In the genomic region with DNA sequence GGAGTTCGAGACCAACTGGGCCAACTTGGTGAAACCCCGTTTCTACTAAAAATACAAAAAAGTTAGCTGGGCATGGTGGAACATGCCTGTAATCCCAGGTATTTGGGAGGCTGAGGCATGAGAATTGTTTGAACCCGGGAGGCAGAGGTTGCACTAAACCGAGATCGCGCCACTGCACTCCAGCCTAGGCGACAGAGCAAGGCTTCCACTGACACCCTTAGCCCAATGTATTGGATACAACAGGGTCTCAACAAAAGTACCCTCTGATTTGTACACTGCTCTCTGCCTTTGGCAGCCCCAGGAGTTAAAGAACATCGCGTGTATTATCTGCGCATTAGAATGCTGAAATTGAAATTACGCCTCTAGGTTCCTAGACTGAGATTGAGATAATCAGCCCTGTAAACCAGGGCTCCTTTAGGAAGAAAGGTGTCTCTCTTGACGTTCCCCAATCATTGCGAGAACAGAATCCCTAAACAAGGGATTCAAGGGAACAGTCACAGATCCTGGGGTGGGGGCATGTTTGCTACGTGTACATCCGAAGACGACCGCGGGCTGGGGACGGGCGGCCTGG, we compare ENCODE assay signal across 8 cellular contexts. TPM values are rescaled to one million over a fixed set of nuclear protein-coding genes. Genes with fewer than 3 reads are reported as not detected.
DNase-seq lines count a peak whose midpoint lies in the region; ATAC-seq and TF ChIP-seq lines count a peak whose summit lies in the region.

No MANE protein-coding gene starts in this region.

- DNase-seq in AG10803 (ENCODE audit: low read depth) (no peak), foreskin keratinocyte (peak in 1 of 2 donors; percentile 50), sigmoid colon (no peak), GOT3 (lab: John Stamatoyannopoulos, UW) (no peak), iPS-NIHi7 (ENCODE audit: extremely low spot score) (no peak)

- peak overlapping the region; percentile 95 for H3K27ac ChIP-seq in foreskin keratinocyte
- peak overlapping the region; percentile 95 to 98 (median 97) for H3K27ac ChIP-seq in sigmoid colon

- peaks cover 6% of the 10 kb centered on the region for H3K27me3 Mint-ChIP-seq in T-helper 1 cell treated with Interleukin-12 subunit alpha and Interleukin-12 subunit beta and Interleukin-4 antibody, amounts not matched to agents 30 μg/mL and 1 μg/mL, for 36 hours (ENCODE audit: low read depth)

- TF ChIP-seq CTCF in AG10803 (conservative IDR thresholded peaks at IDR 0.05; ENCODE audit: low read length) (no peak), foreskin keratinocyte (conservative IDR thresholded peaks at IDR 0.05) (no peak), sigmoid colon (IDR thresholded peaks at IDR 0.05) (no peak)

- TF ChIP-seq EP300 in sigmoid colon (IDR thresholded peaks at IDR 0.05) = no peak

- H3K36me3 ChIP-seq in sigmoid colon = no peaks in the 10 kb centered on the region

- no peaks in the 10 kb centered on the region for H3K9me3 ChIP-seq in sigmoid colon

- H3K4me3 Mint-ChIP-seq in T-helper 1 cell treated with Interleukin-12 subunit alpha and Interleukin-12 subunit beta and Interleukin-4 antibody, amounts not matched to agents 30 μg/mL and 1 μg/mL, for 36 hours = peak overlapping the region; percentile 91

- no peaks in the 10 kb centered on the region for H3K36me3 Mint-ChIP-seq in T-helper 1 cell treated with Interleukin-12 subunit alpha and Interleukin-12 subunit beta and Interleukin-4 antibody, amounts not matched to agents 30 μg/mL and 1 μg/mL, for 36 hours (ENCODE audit: low read depth)

- H3K4me3 ChIP-seq in AG10803 (ENCODE audit: low read length) (peak overlapping the region; percentile 80), sigmoid colon (peak overlapping the region; percentile 80 to 96 (median 86))

- 20 to 22% methylated on average over 20 of the region's 20 CpGs for WGBS in sigmoid colon, 2 donors

- H3K4me1 Mint-ChIP-seq in T-helper 1 cell treated with Interleukin-12 subunit alpha and Interleukin-12 subunit beta and Interleukin-4 antibody, amounts not matched to agents 30 μg/mL and 1 μg/mL, for 36 hours (ENCODE audit: low read depth) = peaks cover 22% of the 10 kb centered on the region

- intact Hi-C loops in sigmoid colon (cut with DNase I) = loop anchor here (5.0 kb wide), 3 partner anchors 73 to 538 kb away; partner anchors contain the start of gene FARP1

- no peaks in the 10 kb centered on the region for H3K27me3 ChIP-seq in foreskin keratinocyte
- H3K27me3 ChIP-seq in sigmoid colon = no peaks in the 10 kb centered on the region

- H3K27ac Mint-ChIP-seq in T-helper 1 cell treated with Interleukin-12 subunit alpha and Interleukin-12 subunit beta and Interleukin-4 antibody, amounts not matched to agents 30 μg/mL and 1 μg/mL, for 36 hours = peak overlapping the region; percentile 97

- no peak for TF ChIP-seq POLR2A in sigmoid colon (IDR thresholded peaks at IDR 0.05)

- no peaks in the 10 kb centered on the region for H3K9me3 Mint-ChIP-seq in T-helper 1 cell treated with Interleukin-12 subunit alpha and Interleukin-12 subunit beta and Interleukin-4 antibody, amounts not matched to agents 30 μg/mL and 1 μg/mL, for 36 hours

- H3K4me1 ChIP-seq in foreskin keratinocyte (peaks cover 21% of the 10 kb centered on the region), sigmoid colon (peaks cover 0 to 36% (median 24%) of the 10 kb centered on the region in 4 donors)

- peak; percentile 0 for ATAC-seq in GM19452 (IDR thresholded peaks at IDR 0.05; ENCODE audit: unreplicated experiment)
- ATAC-seq in foreskin keratinocyte = no peak
- ATAC-seq in GM19328 (IDR thresholded peaks at IDR 0.05; ENCODE audit: unreplicated experiment) = no peak

RNA-seq across cellular contexts. Expression of gene IPO5, which starts 21.9 kb away (rescaled TPM):
- total RNA-seq in foreskin keratinocyte (143 and 152 TPM in 2 replicates), sigmoid colon (100 to 1,000 TPM; 106 to 147 (median 139) TPM)
- polyA plus RNA-seq in foreskin keratinocyte (38.8 and 47.8 TPM in 2 replicates), sigmoid colon (10 to 100 TPM; 13.4 to 37.9 (median 19.2) TPM)
